ENCODE assay signal across 16 cellular contexts in genomic region chr4:141571368-141571767, GRCh38.
DNase-seq lines count a peak whose midpoint lies in the region; ATAC-seq, FAIRE-seq and TF ChIP-seq lines count a peak whose summit lies in the region.
"Had no signal": no experiment of that assay in that cellular context is flagged by ENCODE, and none has a peak within 500 bp of the region (broad histone marks: within the 10 kb centered on the region; RNA-seq: fewer than 3 reads in every experiment).

No MANE protein-coding gene starts in this region.

- H3K36me3 ChIP-seq in GM23338 (ENCODE audit: insufficient read depth) = no peaks in the 10 kb centered on the region
- no peaks in the 10 kb centered on the region for H3K36me3 ChIP-seq in SJCRH30
- no peaks in the 10 kb centered on the region for H3K36me3 ChIP-seq in endothelial cell of umbilical vein (ENCODE audit: control insufficient read depth in 2 of 2, extremely low read depth in 1 of 2, insufficient read depth in 2 of 2, low read length in 2 of 2)
- H3K36me3 ChIP-seq in adrenal gland (replicated peaks in 1 of 2) = no peaks in the 10 kb centered on the region
- H3K36me3 ChIP-seq: BLaER1, gastrocnemius medialis, thyroid gland had no signal

- CTCF ChIA-PET in endothelial cell of umbilical vein (lab: Charles Lee) = interaction anchor here (1.1 to 2.1 kb wide), 3 partner anchors 8 to 11 kb away, joined by 3 to 6 read pairs (median 4); no protein-coding TSS in a partner anchor

- H4K20me1 ChIP-seq in GM23338 (replicated peaks; ENCODE audit: insufficient read depth) (no peaks in the 10 kb centered on the region), endothelial cell of umbilical vein (replicated peaks; ENCODE audit: control insufficient read depth, extremely low read depth, insufficient read depth, low read length) (no peaks in the 10 kb centered on the region)
- H4K20me1 ChIP-seq: BLaER1 had no signal

- H3K9me1 ChIP-seq in endothelial cell of umbilical vein (replicated peaks; ENCODE audit: control insufficient read depth, extremely low read depth, insufficient read depth, low read length) = no peaks in the 10 kb centered on the region

- POLR2A ChIA-PET in endothelial cell of umbilical vein (lab: Charles Lee) = no interaction called here

- H3K9me3 ChIP-seq in SJCRH30 (replicated peaks) = 0 out of 2 replicates have a peak, but pooled peaks cover 3% of the 10 kb centered on the region
- no peaks in the 10 kb centered on the region for H3K9me3 ChIP-seq in endothelial cell of umbilical vein (replicated peaks; ENCODE audit: control insufficient read depth, insufficient read depth, low read length)
- no peaks in the 10 kb centered on the region for H3K9me3 ChIP-seq in adrenal gland (replicated peaks in 1 of 3)
- H3K9me3 ChIP-seq: BLaER1, body of pancreas, gastrocnemius medialis, thyroid gland had no signal

- WGBS in adrenal gland, 4 donors = 73 to 87% (median 78%) methylated on average over 2 of the region's 2 CpGs

- H3K4me2 ChIP-seq in GM23338 = no peak overlapping the region
- H3K4me2 ChIP-seq in endothelial cell of umbilical vein (ENCODE audit: insufficient read depth, low read length) = no peak overlapping the region
- H3K4me2 ChIP-seq: BLaER1 had no signal

- H3K4me3 ChIP-seq in GM23338 (no peak overlapping the region), SJCRH30 (no peak overlapping the region), endothelial cell of umbilical vein (replicated peaks in 1 of 3; ENCODE audit: insufficient read depth in 1 of 3, low read depth in 1 of 3, low read length in 3 of 3) (no peak overlapping the region), adrenal gland (no peak overlapping the region)
- H3K4me3 ChIP-seq: BLaER1, body of pancreas, gastrocnemius medialis, thyroid gland had no signal

- FAIRE-seq in endothelial cell of umbilical vein (lab: Jason Lieb, UNC) = no peak

- TF ChIP-seq POLR2A in endothelial cell of umbilical vein (IDR thresholded peaks at IDR 0.05; ENCODE audit: low read depth, low read length) = no peak
- no peak for TF ChIP-seq POLR2A in adrenal gland (IDR thresholded peaks at IDR 0.05)

- H3K4me1 ChIP-seq in GM23338 (ENCODE audit: insufficient read depth) (no peaks in the 10 kb centered on the region), SJCRH30 (peaks cover 36% of the 10 kb centered on the region), endothelial cell of umbilical vein (ENCODE audit: control insufficient read depth, extremely low read depth, insufficient read depth, low read length) (peaks cover 5% of the 10 kb centered on the region), adrenal gland (replicated peaks in 1 of 2) (no peaks in the 10 kb centered on the region)
- H3K4me1 ChIP-seq: BLaER1, gastrocnemius medialis had no signal

- H3F3A ChIP-seq in GM23338 (replicated peaks; ENCODE audit: low read depth) = no peaks in the 10 kb centered on the region

- intact Hi-C loops in endothelial cell of umbilical vein (cut with micrococcal nuclease) (loop anchor here (2.0 kb wide), 1 partner anchor 65 kb away; the partner anchor contains the start of gene IL15), adrenal gland (cut with DNase I) (no loop called here)

- H3K9me2 ChIP-seq in GM23338 (ENCODE audit: insufficient read depth) = no peaks in the 10 kb centered on the region

- no peaks in the 10 kb centered on the region for H3K27me3 Mint-ChIP-seq in GM23338 (ENCODE audit: insufficient read depth, low read depth, poor library complexity)

- no peak for TF ChIP-seq CTCF in GM23338 (conservative IDR thresholded peaks at IDR 0.05; ENCODE audit: low read depth in 2 of 2)
- no peak for TF ChIP-seq CTCF in endothelial cell of umbilical vein (IDR thresholded peaks at IDR 0.05; ENCODE audit: extremely low read depth in 1 of 2, insufficient read depth in 1 of 2, low read depth in 1 of 2, low read length in 2 of 2)
- no peak for TF ChIP-seq CTCF in adrenal gland (IDR thresholded peaks at IDR 0.05)

- no peak for ATAC-seq in GM23338
- no peak for ATAC-seq in activated CD4-positive, CD25-positive, alpha-beta regulatory T cell treated with anti-CD3 and anti-CD28 coated beads, Interleukin-2, amount 50 U/mL, for 24 hours
- ATAC-seq: body of pancreas, gastrocnemius medialis had no signal

- H3K9me3 Mint-ChIP-seq in GM23338 = no peaks in the 10 kb centered on the region
- H3K9me3 Mint-ChIP-seq: T-helper 2 cell treated with Interferon-gamma antibody and Interleukin-4, amounts not matched to agents 5 μg/mL and 100 μg/mL, for 36 hours had no signal

- no peak overlapping the region for H3K9ac ChIP-seq in endothelial cell of umbilical vein (replicated peaks; ENCODE audit: extremely low read depth, insufficient read depth, low read length)
- H3K9ac ChIP-seq: BLaER1 had no signal

- dilution Hi-C loops in endothelial cell of umbilical vein (cut with MboI; ENCODE audit: extremely low pct_ligation_motif_present, low sequenced_read_pairs) = no loop called here

- no peak overlapping the region for H3K27ac Mint-ChIP-seq in GM23338
- H3K27ac Mint-ChIP-seq: T-helper 2 cell treated with Interferon-gamma antibody and Interleukin-4, amounts not matched to agents 5 μg/mL and 100 μg/mL, for 36 hours had no signal

- H2AFZ ChIP-seq in GM23338 (peak overlapping the region; percentile 18; the same call in 1 of the 2 replicates), endothelial cell of umbilical vein (ENCODE audit: low read depth, low read length) (no peak overlapping the region)

- H3K27me3 ChIP-seq in GM23338 (ENCODE audit: insufficient read depth) = no peaks in the 10 kb centered on the region
- H3K27me3 ChIP-seq in SJCRH30 = no peaks in the 10 kb centered on the region
- H3K27me3 ChIP-seq in endothelial cell of umbilical vein (ENCODE audit: control insufficient read depth in 2 of 2, insufficient read depth in 2 of 2, low read length in 2 of 2) = no peaks in the 10 kb centered on the region
- no peaks in the 10 kb centered on the region for H3K27me3 ChIP-seq in adrenal gland
- H3K27me3 ChIP-seq: BLaER1, body of pancreas, gastrocnemius medialis, thyroid gland had no signal

- BruUV-seq in endothelial cell of umbilical vein (replicated peaks; lab: Mats Ljungman, UMichigan) = no TSS peak

- DNase-seq in GM23338 (ENCODE audit: low spot score) (no peak), SJCRH30 (peak; percentile 9 to 42), endothelial cell of umbilical vein (ENCODE audit: low read depth, low spot score) (no peak), myocyte (ENCODE audit: low read depth) (peak; percentile 38), islet precursor cell (no peak), adrenal gland (no peak)
- DNase-seq: body of pancreas; DND-41; effector memory CD4-positive, alpha-beta T cell; gastrocnemius medialis; KG1; Right ventricle myocardium superior; thyroid gland had no signal

- peaks cover 4% of the 10 kb centered on the region; the same call in 2 of the 3 replicates for H3K4me1 Mint-ChIP-seq in GM23338

- no peaks in the 10 kb centered on the region for H3K79me2 ChIP-seq in GM23338 (replicated peaks; ENCODE audit: insufficient read depth)
- H3K79me2 ChIP-seq in endothelial cell of umbilical vein (ENCODE audit: control insufficient read depth, insufficient read depth, low read length) = no peaks in the 10 kb centered on the region

- H3K4me3 Mint-ChIP-seq in GM23338 = no peak overlapping the region
- H3K4me3 Mint-ChIP-seq: T-helper 2 cell treated with Interferon-gamma antibody and Interleukin-4, amounts not matched to agents 5 μg/mL and 100 μg/mL, for 36 hours had no signal

- H3K36me3 Mint-ChIP-seq in GM23338 (ENCODE audit: low read depth) = no peaks in the 10 kb centered on the region

- H3K27ac ChIP-seq in GM23338 (ENCODE audit: low read depth) = no peak overlapping the region
- no peak overlapping the region for H3K27ac ChIP-seq in SJCRH30
- H3K27ac ChIP-seq in endothelial cell of umbilical vein (ENCODE audit: insufficient read depth, low read depth, low read length) = no peak overlapping the region
- no peak overlapping the region for H3K27ac ChIP-seq in adrenal gland
- H3K27ac ChIP-seq: BLaER1, body of pancreas, gastrocnemius medialis, thyroid gland had no signal

TF ChIP-seq in GM23338, 12 proteins besides CTCF, POLR2A, EP300 and RAD21 (continues in another document):
- no peak for TF ChIP-seq ZNF114 (CRISPR knock-in tag; IDR thresholded peaks at IDR 0.05)
- no peak for TF ChIP-seq NANOG (IDR thresholded peaks at IDR 0.05; ENCODE audit: borderline replicate concordance)

TF ChIP-seq in endothelial cell of umbilical vein, 7 proteins besides CTCF, POLR2A, EP300 and RAD21:
- peak; percentile 12 for TF ChIP-seq FOS (IDR thresholded peaks at IDR 0.05; ENCODE audit: borderline replicate concordance, insufficient read depth, low read length)
- TF ChIP-seq, protein P1, sequence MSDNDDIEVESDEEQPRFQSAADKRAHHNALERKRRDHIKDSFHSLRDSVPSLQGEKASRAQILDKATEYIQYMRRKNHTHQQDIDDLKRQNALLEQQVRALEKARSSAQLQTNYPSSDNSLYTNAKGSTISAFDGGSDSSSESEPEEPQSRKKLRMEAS (IDR thresholded peaks at IDR 0.05; ENCODE audit: insufficient read depth, insufficient read length) = no peak

Comparison
In these comparisons a context has a peak if more than half of its experiments do, and no peak if none do; other contexts are left out.
1. DNase-seq: peak in SJCRH30 (2 of 2) and myocyte (single experiment); none in GM23338 (single experiment), endothelial cell of umbilical vein (single experiment), islet precursor cell (single experiment) and adrenal gland (0 of 7).